ENCODE assay signal across 8 cellular contexts in genomic region chr3:184315506-184315867, GRCh38. TPM values are rescaled to one million over a fixed set of nuclear protein-coding genes. Genes with fewer than 3 reads are reported as not detected.
A peak's percentile ranks its signal among the peaks of the same experiment; 100 is the strongest.
DNase-seq lines count a peak whose midpoint lies in the region; ATAC-seq and TF ChIP-seq lines count a peak whose summit lies in the region.

No MANE protein-coding gene starts in this region.

- H4K20me1 ChIP-seq in fibroblast of lung (ENCODE audit: control insufficient read depth, extremely low read depth, insufficient read depth, low read length) = peaks cover 4% of the 10 kb centered on the region

- peak; percentile 4 for ATAC-seq in GM21526 (IDR thresholded peaks at IDR 0.05; ENCODE audit: low FRiP score, unreplicated experiment)
- ATAC-seq in gastrocnemius medialis = no peak
- ATAC-seq in HG02678 (IDR thresholded peaks at IDR 0.05; ENCODE audit: unreplicated experiment) = no peak

- peak overlapping the region; percentile 95 for H3K4me2 ChIP-seq in fibroblast of lung (ENCODE audit: extremely low read depth, insufficient read depth, low read length)

- TF ChIP-seq CTCF in fibroblast of lung (conservative IDR thresholded peaks at IDR 0.05 in 1 of 2, IDR thresholded peaks at IDR 0.05 in 1 of 2; ENCODE audit: low read depth in 1 of 2, low read length in 2 of 2) = no peak
- no peak for TF ChIP-seq CTCF in gastrocnemius medialis (IDR thresholded peaks at IDR 0.05 in 4 of 5, conservative IDR thresholded peaks at IDR 0.05 in 1 of 5)

- in situ Hi-C loops in gastrocnemius medialis (cut with MboI; ENCODE audit: low sequenced_read_pairs in 4 of 4) = loop anchor here in 1 of 4 donors (10.0 kb wide), 1 partner anchor 141 kb away; the partner anchor contains the start of gene AP2M1

- no peak overlapping the region for H2AFZ ChIP-seq in fibroblast of lung (ENCODE audit: low read length)

- DNase-seq in AG20443 (ENCODE audit: low spot score) (peak; percentile 9), SK-N-MC (ENCODE audit: low read depth, low spot score) (no peak), fibroblast of lung (ENCODE audit: low read depth in 2 of 2) (peak in 1 of 2 donors; percentile 25), gastrocnemius medialis (no peak), epidermal melanocyte (ENCODE audit: insufficient read length, low spot score) (no peak)
- no peak for DNase-seq in stimulated activated CD4-positive, alpha-beta T cell treated with anti-CD3 and anti-CD28 coated beads, Interleukin-1b, Interleukin-23, amount 100 ng/mL, for 48 hours

- H3K36me3 ChIP-seq in SK-N-MC (ENCODE audit: insufficient read depth, low read length) (peaks cover 48% of the 10 kb centered on the region), fibroblast of lung (ENCODE audit: control insufficient read depth, insufficient read depth, low read length) (peaks cover 14% of the 10 kb centered on the region), gastrocnemius medialis (peaks cover 0 to 15% of the 10 kb centered on the region in 2 donors)

- TF ChIP-seq POLR2A in gastrocnemius medialis (IDR thresholded peaks at IDR 0.05) = no peak

- H3K27me3 ChIP-seq in fibroblast of lung (ENCODE audit: control insufficient read depth, insufficient read depth, low read length) (no peaks in the 10 kb centered on the region), gastrocnemius medialis (no peaks in the 10 kb centered on the region)

- H3K27ac ChIP-seq in SK-N-MC = peak overlapping the region; percentile 82
- peak overlapping the region; percentile 95 for H3K27ac ChIP-seq in fibroblast of lung (ENCODE audit: insufficient read depth, low read length)
- peak overlapping the region; percentile 92 to 100 (median 98) for H3K27ac ChIP-seq in gastrocnemius medialis

- H3K4me3 ChIP-seq in SK-N-MC = peak overlapping the region; percentile 86
- peak overlapping the region; percentile 90 to 98 (median 95) for H3K4me3 ChIP-seq in fibroblast of lung (replicated peaks in 1 of 4; ENCODE audit: control extremely low read depth in 1 of 4, insufficient read depth in 1 of 4, low read depth in 3 of 4, low read length in 4 of 4)
- peak overlapping the region; percentile 73 to 94 (median 90) for H3K4me3 ChIP-seq in gastrocnemius medialis

- H3K9me3 ChIP-seq in SK-N-MC (ENCODE audit: low read depth, low read length) (no peaks in the 10 kb centered on the region), fibroblast of lung (ENCODE audit: control insufficient read depth, insufficient read depth, low read depth, low read length) (no peaks in the 10 kb centered on the region), gastrocnemius medialis (no peaks in the 10 kb centered on the region)

- H3K4me1 ChIP-seq in fibroblast of lung (ENCODE audit: control insufficient read depth, extremely low read depth, insufficient read depth, low read length) (peaks cover 19% of the 10 kb centered on the region), gastrocnemius medialis (peaks cover 46 to 55% of the 10 kb centered on the region in 2 donors)

- H3K79me2 ChIP-seq in fibroblast of lung (ENCODE audit: control insufficient read depth, insufficient read depth, low read length) = peaks cover 57% of the 10 kb centered on the region

- intact Hi-C loops in gastrocnemius medialis (cut with DNase I; ENCODE audit: low total_unique reads) = loop anchor here (2.0 to 10.0 kb wide), 6 partner anchors 21 to 1521 kb away; partner anchors contain the start of genes ABCF3, ALG3, ATP11B and EEF1AKMT4

- H3K9ac ChIP-seq in SK-N-MC (ENCODE audit: insufficient read length) (peak overlapping the region; percentile 96), fibroblast of lung (ENCODE audit: insufficient read depth, low read length) (peak overlapping the region; percentile 94)

RNA-seq across cellular contexts. Expression of gene EIF4G1, which starts 1.1 kb away (rescaled TPM):
- total RNA-seq in fibroblast of lung = 187 and 263 TPM in 2 replicates
- 235 and 349 TPM in 2 replicates for polyA plus RNA-seq in fibroblast of lung
- 257 and 348 TPM in 2 replicates for polyA plus RNA-seq in fibroblast of lung (2012)
- polyA minus RNA-seq in fibroblast of lung (ENCODE audit: low replicate concordance) = 773 and 961 TPM in 2 replicates
- 100 to 1,000 TPM; 474 to 863 (median 735) TPM for total RNA-seq in gastrocnemius medialis

RNA-seq across cellular contexts. Expression of gene PSMD2, which starts 16.4 kb away (rescaled TPM):
- total RNA-seq in fibroblast of lung = 345 and 429 TPM in 2 replicates
- polyA plus RNA-seq in fibroblast of lung = 188 and 354 TPM in 2 replicates
- polyA plus RNA-seq in fibroblast of lung (2012) = 219 and 389 TPM in 2 replicates
- 541 and 963 TPM in 2 replicates for polyA minus RNA-seq in fibroblast of lung (ENCODE audit: low replicate concordance)
- total RNA-seq in gastrocnemius medialis = 100 to 1,000 TPM; 560 to 831 (median 720) TPM

RNA-seq across cellular contexts. Expression of gene FAM131A, which starts 21.9 kb away (rescaled TPM):
- 18.5 and 22.3 TPM in 2 replicates for total RNA-seq in fibroblast of lung
- 9.3 and 13.4 TPM in 2 replicates for polyA plus RNA-seq in fibroblast of lung
- polyA plus RNA-seq in fibroblast of lung (2012) = 8.2 and 15.1 TPM in 2 replicates
- polyA minus RNA-seq in fibroblast of lung (ENCODE audit: low replicate concordance) = 12.5 and 18.4 TPM in 2 replicates
- 10 to 100 TPM; 14.7 to 27.1 (median 18.8) TPM for total RNA-seq in gastrocnemius medialis

RNA-seq across cellular contexts. Expression of gene ECE2, which starts 39.7 kb away (rescaled TPM):
- total RNA-seq in fibroblast of lung = not detected in 2 replicates
- polyA plus RNA-seq in fibroblast of lung = not detected in 2 replicates
- not detected in 2 replicates for polyA plus RNA-seq in fibroblast of lung (2012)
- polyA minus RNA-seq in fibroblast of lung (ENCODE audit: low replicate concordance) = not detected in 2 replicates
- total RNA-seq in gastrocnemius medialis = not detected

RNA-seq across cellular contexts. Expression of gene CLCN2, which starts 45.9 kb away (rescaled TPM):
- total RNA-seq in fibroblast of lung (1.8 and 3.1 TPM in 2 replicates), gastrocnemius medialis (1 to 10 TPM in 2 of 4 donors, under 1 TPM in 2; 0.62 to 1.2 (median 0.92) TPM)
- 0.93 and 1.7 TPM in 2 replicates for polyA plus RNA-seq in fibroblast of lung
- 0.92 and 1.9 TPM in 2 replicates for polyA plus RNA-seq in fibroblast of lung (2012)
- 1.3 and 5.4 TPM in 2 replicates for polyA minus RNA-seq in fibroblast of lung (ENCODE audit: low replicate concordance)
